In the genomic region with DNA sequence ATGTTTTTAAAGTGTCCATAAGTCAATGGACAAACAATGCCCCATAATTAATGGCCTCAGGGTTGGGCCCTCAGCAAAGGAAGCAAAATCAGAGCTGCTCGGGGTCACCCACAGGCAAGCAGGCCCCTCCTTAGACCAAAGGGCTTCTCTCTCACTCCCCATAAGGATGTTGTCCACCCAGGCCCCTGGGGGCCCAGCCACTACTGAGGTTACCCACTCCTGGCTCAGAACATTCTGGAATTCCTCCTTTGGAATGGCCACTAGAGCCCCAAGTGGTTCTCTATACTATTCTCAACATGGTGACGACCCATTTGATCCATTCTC, we compare ENCODE assay signal across 24 cellular contexts. TPM values are rescaled to one million over a fixed set of nuclear protein-coding genes. Genes with fewer than 3 reads are reported as not detected.
"Had no signal": no experiment of that assay in that cellular context is flagged by ENCODE, and none has a peak within 500 bp of the region (broad histone marks: within the 10 kb centered on the region; RNA-seq: fewer than 3 reads in every experiment).

No MANE protein-coding gene starts in this region.

- DNase-seq: activated B cell treated with CpG ODN at 0.5 μM for 24 hours; activated CD4-positive, alpha-beta memory T cell treated with anti-CD3 and anti-CD28 coated beads for 36 hours; activated CD4-positive, alpha-beta T cell treated with anti-CD3 and anti-CD28 coated beads for 1 hour; activated CD4-positive, alpha-beta T cell treated with anti-CD3 and anti-CD28 coated beads, Interleukin-2, amount 10 ng/mL, durations not matched to agents 24 days and 14 days; activated CD8-positive, alpha-beta memory T cell treated with anti-CD3 and anti-CD28 coated beads for 24 hours; activated gamma-delta T cell; activated naive CD4-positive, alpha-beta T cell treated with anti-CD3 and anti-CD28 coated beads for 36 hours; activated T-cell treated with anti-CD3 and anti-CD28 coated beads for 4 hours; activated T-cell treated with anti-CD3 and anti-CD28 coated beads, Interleukin-2, amount 50 U/mL, for 48 hours; amygdala; IMR-90; Kasumi-1; KBM-7; NCI-H146; NCI-H187 treated with DMSO at 0.1 percent for 48 hours; NCI-H2081 treated with DMSO at 0.1 percent for 48 hours; NCI-H446; NCI-H524; SHP77; T-helper 2 cell; T1000 had no signal

- H3K4me3 Mint-ChIP-seq: activated B cell treated with CpG ODN at 0.5 μM for 24 hours; activated CD4-positive, alpha-beta memory T cell treated with anti-CD3 and anti-CD28 coated beads for 36 hours; activated CD4-positive, alpha-beta T cell treated with anti-CD3 and anti-CD28 coated beads, Interleukin-2, amount 10 ng/mL, durations not matched to agents 24 days and 14 days; activated naive CD4-positive, alpha-beta T cell treated with anti-CD3 and anti-CD28 coated beads for 36 hours; activated naive CD8-positive, alpha-beta T cell; activated T-helper 17 cell treated with anti-CD3 and anti-CD28 coated beads, Interleukin-2, amount 50 U/mL, for 72 hours had no signal

- H3K27ac Mint-ChIP-seq: activated B cell treated with CpG ODN at 0.5 μM for 24 hours; activated CD4-positive, alpha-beta memory T cell treated with anti-CD3 and anti-CD28 coated beads for 36 hours; activated CD4-positive, alpha-beta T cell treated with anti-CD3 and anti-CD28 coated beads, Interleukin-2, amount 10 ng/mL, durations not matched to agents 24 days and 14 days; activated naive CD4-positive, alpha-beta T cell treated with anti-CD3 and anti-CD28 coated beads for 36 hours; activated naive CD8-positive, alpha-beta T cell; activated T-helper 17 cell treated with anti-CD3 and anti-CD28 coated beads, Interleukin-2, amount 50 U/mL, for 72 hours had no signal

- H3K4me1 Mint-ChIP-seq: activated B cell treated with CpG ODN at 0.5 μM for 24 hours; activated CD4-positive, alpha-beta T cell treated with anti-CD3 and anti-CD28 coated beads, Interleukin-2, amount 10 ng/mL, durations not matched to agents 24 days and 14 days; activated T-helper 17 cell treated with anti-CD3 and anti-CD28 coated beads, Interleukin-2, amount 50 U/mL, for 72 hours had no signal

- H3K36me3 Mint-ChIP-seq: activated CD4-positive, alpha-beta memory T cell treated with anti-CD3 and anti-CD28 coated beads for 36 hours; activated naive CD8-positive, alpha-beta T cell had no signal

- ATAC-seq: activated T-helper 17 cell treated with anti-CD3 and anti-CD28 coated beads, Interleukin-2, amount 50 U/mL, for 72 hours had no signal

- H3K9me3 Mint-ChIP-seq: activated B cell treated with CpG ODN at 0.5 μM for 24 hours; activated CD4-positive, alpha-beta memory T cell treated with anti-CD3 and anti-CD28 coated beads for 36 hours; activated CD4-positive, alpha-beta T cell treated with anti-CD3 and anti-CD28 coated beads, Interleukin-2, amount 10 ng/mL, durations not matched to agents 24 days and 14 days; activated naive CD4-positive, alpha-beta T cell treated with anti-CD3 and anti-CD28 coated beads for 36 hours; activated T-helper 17 cell treated with anti-CD3 and anti-CD28 coated beads, Interleukin-2, amount 50 U/mL, for 72 hours had no signal

RNA-seq across cellular contexts. Expression of a gene that starts 50.9 kb away (rescaled TPM):
- total RNA-seq: activated B cell treated with CpG ODN at 0.5 μM for 24 hours; activated CD4-positive, alpha-beta memory T cell treated with anti-CD3 and anti-CD28 coated beads for 36 hours; activated CD4-positive, alpha-beta T cell treated with anti-CD3 and anti-CD28 coated beads, Interleukin-2, amount 10 ng/mL, durations not matched to agents 24 days and 14 days; activated naive CD4-positive, alpha-beta T cell treated with anti-CD3 and anti-CD28 coated beads for 36 hours; activated T-helper 17 cell treated with anti-CD3 and anti-CD28 coated beads, Interleukin-2, amount 50 U/mL, for 72 hours; IMR-90; SK-MEL-5 had no signal
- polyA plus RNA-seq: IMR-90 had no signal
